In the genomic region with DNA sequence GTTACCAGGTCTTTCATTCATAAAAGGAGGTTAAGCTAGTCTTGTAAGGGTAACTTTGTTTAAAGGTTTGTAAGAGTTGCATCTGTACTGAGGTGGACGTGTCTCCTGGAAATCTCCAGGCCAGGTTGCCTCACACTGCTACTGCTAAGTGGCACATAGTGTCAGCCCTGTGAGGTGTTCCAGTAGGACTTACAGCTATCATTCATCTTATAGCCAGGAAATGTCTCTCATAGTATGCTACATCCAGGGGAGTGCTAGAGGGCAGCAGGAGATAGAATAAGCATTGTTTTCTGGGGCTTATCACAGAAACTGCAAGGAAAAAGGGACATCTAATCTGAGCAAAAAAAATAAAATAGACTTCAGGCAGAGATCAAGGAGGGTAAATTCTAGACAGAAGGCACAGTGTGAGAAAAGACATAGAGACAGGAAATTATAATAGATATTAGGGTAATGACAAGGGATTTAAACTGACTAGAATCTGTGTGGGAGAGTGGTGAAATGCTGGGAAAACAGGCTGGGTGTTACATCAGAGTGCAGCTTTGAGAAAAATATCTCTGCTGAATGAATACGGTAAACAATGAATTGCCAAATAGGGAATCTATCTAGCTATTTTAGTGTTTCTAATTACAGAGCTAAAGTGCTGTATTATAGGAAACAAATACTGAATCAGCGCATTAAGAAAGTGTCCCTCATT, we compare ENCODE assay signal across 8 cellular contexts.
DNase-seq lines count a peak whose midpoint lies in the region; ATAC-seq and TF ChIP-seq lines count a peak whose summit lies in the region.
"Had no signal": no experiment of that assay in that cellular context is flagged by ENCODE, and none has a peak within 500 bp of the region (broad histone marks: within the 10 kb centered on the region; RNA-seq: fewer than 3 reads in every experiment).

No MANE protein-coding gene starts in this region.

- H3K36me3 ChIP-seq in GM23248 (ENCODE audit: low read depth) (no peaks in the 10 kb centered on the region), PC-9 (ENCODE audit: low read depth) (no peaks in the 10 kb centered on the region), neuronal stem cell (replicated peaks in 1 of 2; ENCODE audit: control insufficient read depth in 2 of 2, insufficient read depth in 2 of 2, low read length in 2 of 2) (no peaks in the 10 kb centered on the region), ovary (no peaks in the 10 kb centered on the region)

- TF ChIP-seq EP300 in ovary (IDR thresholded peaks at IDR 0.05), result no peak

- H2AFZ ChIP-seq in GM23248 (0 out of 2 replicates have a peak overlapping the region, but pooled peaks have one; percentile 18), PC-9 (0 out of 2 replicates have a peak overlapping the region, but pooled peaks have one; percentile 10), neuronal stem cell (ENCODE audit: low read length) (peak overlapping the region; percentile 13)

- H3K4me2 ChIP-seq in GM23248 (ENCODE audit: unreplicated experiment) (no peak overlapping the region), PC-9 (no peak overlapping the region), neuronal stem cell (ENCODE audit: insufficient read depth, low read length, poor library complexity, severe bottlenecking) (no peak overlapping the region)

- ATAC-seq in HG02759 (IDR thresholded peaks at IDR 0.05; ENCODE audit: unreplicated experiment) (no peak), GM21360 (IDR thresholded peaks at IDR 0.05; ENCODE audit: unreplicated experiment) (no peak)

- H3K18ac ChIP-seq in neuronal stem cell (ENCODE audit: low read length), result no peak overlapping the region

- H2BK15ac ChIP-seq in neuronal stem cell (ENCODE audit: low read length), result no peak overlapping the region

- H4K8ac ChIP-seq in neuronal stem cell (ENCODE audit: low read depth, low read length), result no peak overlapping the region

- no peak overlapping the region for H3K14ac ChIP-seq in neuronal stem cell (ENCODE audit: low read length)

- TF ChIP-seq POLR2A in ovary (IDR thresholded peaks at IDR 0.05), result no peak

- no peak overlapping the region for H4K91ac ChIP-seq in neuronal stem cell (ENCODE audit: low read depth, low read length, poor library complexity)

- CTCF ChIA-PET in PC-9 (lab: Charles Lee), result interaction anchor here (0.7 kb wide), 1 partner anchor 283 kb away, joined by 6 read pairs; no protein-coding TSS in a partner anchor

- H3F3A ChIP-seq in GM23248 (ENCODE audit: insufficient read depth), result no peaks in the 10 kb centered on the region
- no peaks in the 10 kb centered on the region for H3F3A ChIP-seq in PC-9 (ENCODE audit: insufficient read depth, low read depth)

- H3K9me3 ChIP-seq in GM23248 (ENCODE audit: low read depth), result no peaks in the 10 kb centered on the region
- H3K9me3 ChIP-seq in PC-9 (ENCODE audit: insufficient read depth, low read depth), result no peaks in the 10 kb centered on the region
- no peaks in the 10 kb centered on the region for H3K9me3 ChIP-seq in neuronal stem cell (replicated peaks in 1 of 2; ENCODE audit: control insufficient read depth in 2 of 2, insufficient read depth in 1 of 2, low read depth in 1 of 2, low read length in 2 of 2)
- no peaks in the 10 kb centered on the region for H3K9me3 ChIP-seq in ovary

- POLR2A ChIA-PET in PC-9 (lab: Charles Lee; ENCODE audit: unreplicated experiment), result no interaction called here

- no peaks in the 10 kb centered on the region for H4K20me1 ChIP-seq in GM23248 (ENCODE audit: insufficient read depth)
- no peaks in the 10 kb centered on the region for H4K20me1 ChIP-seq in PC-9 (ENCODE audit: insufficient read depth)

- no peak overlapping the region for H3K9ac ChIP-seq in GM23248
- no peak overlapping the region for H3K9ac ChIP-seq in neuronal stem cell (ENCODE audit: low read depth, low read length, poor library complexity)

- H2AK5ac ChIP-seq in neuronal stem cell (ENCODE audit: low read depth, low read length), result no peak overlapping the region

- in situ Hi-C loops in GM23248 (cut with MboI), result no loop called here

- H3K79me2 ChIP-seq in GM23248 (ENCODE audit: insufficient read depth) (no peaks in the 10 kb centered on the region), PC-9 (ENCODE audit: low read depth) (no peaks in the 10 kb centered on the region)

- no peak overlapping the region for H2BK120ac ChIP-seq in neuronal stem cell (ENCODE audit: low read depth, low read length)

- DNase-seq in GM23248 (peak; percentile 22), PC-9 (no peak), fibroblast of mammary gland (ENCODE audit: low read depth) (peak; percentile 35), neuronal stem cell (ENCODE audit: low spot score) (no peak), ovary (no peak)
- DNase-seq: Calu3 had no signal

- 64 to 68% methylated on average over 3 of the region's 3 CpGs for WGBS in GM23248 (ENCODE audit: low coverage in 1 of 2, low lambda C conversion rate in 2 of 2, missing lambda C conversion rate in 2 of 2), 2 experiments
- no CpG with 5 or more reads among the region's 3 CpGs for WGBS in neuronal stem cell (ENCODE audit: extremely low coverage in 2 of 2, insufficient read length in 2 of 2, insufficient replicate concordance in 1 of 2), 2 donors
- 39 to 52% (median 39%) methylated on average over 3 of the region's 3 CpGs for WGBS in ovary, 3 donors

- H3K27me3 ChIP-seq in GM23248 (replicated peaks; ENCODE audit: insufficient read depth), result no peaks in the 10 kb centered on the region
- H3K27me3 ChIP-seq in PC-9 (ENCODE audit: insufficient read depth, low read depth), result no peaks in the 10 kb centered on the region
- no peaks in the 10 kb centered on the region for H3K27me3 ChIP-seq in neuronal stem cell (ENCODE audit: control insufficient read depth in 3 of 3, insufficient read depth in 3 of 3, low read depth in 1 of 3, low read length in 3 of 3)
- no peaks in the 10 kb centered on the region for H3K27me3 ChIP-seq in ovary

- H3K9me2 ChIP-seq in GM23248 (ENCODE audit: insufficient read depth), result no peaks in the 10 kb centered on the region
- no peaks in the 10 kb centered on the region for H3K9me2 ChIP-seq in PC-9 (ENCODE audit: insufficient read depth)

- H3K27ac ChIP-seq in GM23248, result no peak overlapping the region
- peak overlapping the region; percentile 29; the same call in 1 of the 2 replicates for H3K27ac ChIP-seq in PC-9
- no peak overlapping the region for H3K27ac ChIP-seq in neuronal stem cell (replicated peaks; ENCODE audit: low read length)
- H3K27ac ChIP-seq in ovary, result no peak overlapping the region

- H3K4me3 ChIP-seq in GM23248 (no peak overlapping the region), PC-9 (no peak overlapping the region), fibroblast of mammary gland (ENCODE audit: control insufficient read depth, low read depth, low read length) (no peak overlapping the region), neuronal stem cell (ENCODE audit: low read length in 2 of 2) (no peak overlapping the region), ovary (no peak overlapping the region)

- intact Hi-C loops in PC-9 (cut with micrococcal nuclease; ENCODE audit: unreplicated experiment) (no loop called here), ovary (cut with DNase I) (no loop called here)

- TF ChIP-seq CTCF in PC-9 (conservative IDR thresholded peaks at IDR 0.05) (no peak), fibroblast of mammary gland (conservative IDR thresholded peaks at IDR 0.05; ENCODE audit: control insufficient read depth, insufficient read depth, low read depth, low read length) (no peak), ovary (IDR thresholded peaks at IDR 0.05) (no peak)

- H2BK12ac ChIP-seq in neuronal stem cell (ENCODE audit: low read length), result no peak overlapping the region

- peaks cover 5% of the 10 kb centered on the region; the same call in 1 of the 2 replicates for H3K4me1 ChIP-seq in GM23248 (ENCODE audit: insufficient read depth)
- no peaks in the 10 kb centered on the region for H3K4me1 ChIP-seq in PC-9 (replicated peaks; ENCODE audit: insufficient read depth)
- no peaks in the 10 kb centered on the region for H3K4me1 ChIP-seq in neuronal stem cell (ENCODE audit: control insufficient read depth in 2 of 2, insufficient read depth in 1 of 2, low read depth in 1 of 2, low read length in 2 of 2)
- no peaks in the 10 kb centered on the region for H3K4me1 ChIP-seq in ovary (ENCODE audit: insufficient read depth)

- H2BK5ac ChIP-seq in neuronal stem cell (ENCODE audit: low read length), result no peak overlapping the region

- no peak overlapping the region for H3K4ac ChIP-seq in neuronal stem cell (ENCODE audit: low read length)

- no TSS peak for BruUV-seq in PC-9 (replicated peaks; lab: Mats Ljungman, UMichigan)

- H3K23ac ChIP-seq in neuronal stem cell (ENCODE audit: low read depth, low read length, poor library complexity), result no peak overlapping the region

- no peaks in the 10 kb centered on the region for H3K79me1 ChIP-seq in neuronal stem cell (ENCODE audit: low read depth, low read length)

Comparison
In these comparisons a context has a peak if more than half of its experiments do, and no peak if none do; other contexts are left out.
1. DNase-seq: peak in GM23248 (single experiment) and fibroblast of mammary gland (single experiment); none in PC-9 (0 of 2), neuronal stem cell (single experiment) and ovary (0 of 5).
2. Peak in every context shown above with its lines, with median percentiles within 50 percentile points of each other: H2AFZ ChIP-seq.